In genomic region chr7:140540142-140540777, GRCh38 we compare ENCODE assay signal across 19 cellular contexts.
A peak's percentile ranks its signal among the peaks of the same experiment; 100 is the strongest.
DNase-seq lines count a peak whose midpoint lies in the region; ATAC-seq, FAIRE-seq and TF ChIP-seq lines count a peak whose summit lies in the region.
"Had no signal": no experiment of that assay in that cellular context is flagged by ENCODE, and none has a peak within 500 bp of the region (broad histone marks: within the 10 kb centered on the region; RNA-seq: fewer than 3 reads in every experiment).

No MANE protein-coding gene starts in this region.

- H3K4me3 Mint-ChIP-seq in naive B cell: no peak overlapping the region
- H3K4me3 Mint-ChIP-seq: activated T-helper 17 cell treated with anti-CD3 and anti-CD28 coated beads, Interleukin-2, amount 50 U/mL, for 72 hours; CD14-positive monocyte had no signal

- H3K27ac ChIP-seq in gastroesophageal sphincter (peak overlapping the region; percentile 91 to 96 (median 93)), vagina (peak overlapping the region; percentile 3), kidney (ENCODE audit: low read depth in 2 of 2, low read length in 2 of 2) (no peak overlapping the region), aorta (ENCODE audit: low read depth in 1 of 2, low read length in 2 of 2) (no peak overlapping the region)

- peaks cover 20 to 33% (median 31%) of the 10 kb centered on the region in 3 donors for H3K4me1 Mint-ChIP-seq in naive B cell

- no peak for FAIRE-seq in kidney (lab: Jason Lieb, UNC)
- FAIRE-seq: A204.1, GM18507, GM19239 had no signal

- DNase-seq in NCI-H2171 treated with DMSO at 0.1 percent for 48 hours (lab: John Stamatoyannopoulos, UW) (peak; percentile 14), NCI-H2171 (lab: John Stamatoyannopoulos, UW) (no peak), naive B cell (no peak), vagina (ENCODE audit: extremely low spot score in 2 of 2) (no peak), LoVo (ENCODE audit: low spot score) (no peak), kidney (no peak), aorta (no peak)
- DNase-seq: activated CD4-positive, CD25-positive, alpha-beta regulatory T cell; central memory CD4-positive, alpha-beta T cell; DMS79; foreskin fibroblast; NCI-H1105; thyroid gland had no signal

- H3K9me3 ChIP-seq in gastroesophageal sphincter (no peaks in the 10 kb centered on the region), vagina (no peaks in the 10 kb centered on the region), kidney (ENCODE audit: control insufficient read depth in 1 of 2, low read length in 2 of 2) (no peaks in the 10 kb centered on the region), aorta (ENCODE audit: control insufficient read depth, low read length) (no peaks in the 10 kb centered on the region)
- H3K9me3 ChIP-seq: thyroid gland had no signal

- peaks cover 6 to 82% (median 29%) of the 10 kb centered on the region in 3 donors for H3K4me1 ChIP-seq in gastroesophageal sphincter
- peaks cover 29% of the 10 kb centered on the region for H3K4me1 ChIP-seq in vagina
- peaks cover 0 to 5% of the 10 kb centered on the region in 2 donors for H3K4me1 ChIP-seq in kidney (ENCODE audit: control insufficient read depth in 1 of 2, insufficient read depth in 1 of 2, low read depth in 1 of 2, low read length in 2 of 2)
- H3K4me1 ChIP-seq in aorta (ENCODE audit: control insufficient read depth in 1 of 2, insufficient read depth in 2 of 2, low read length in 2 of 2): no peaks in the 10 kb centered on the region

- ATAC-seq in gastroesophageal sphincter: no peak
- ATAC-seq in naive B cell (ENCODE audit: low read depth in 2 of 2): no peak
- no peak for ATAC-seq in aorta (ENCODE audit: low FRiP score)
- ATAC-seq: activated T-helper 17 cell treated with anti-CD3 and anti-CD28 coated beads, Interleukin-2, amount 50 U/mL, for 72 hours had no signal

- peak overlapping the region in 4 of 6 donors; percentile 44 to 94 (median 82) for H3K27ac Mint-ChIP-seq in naive B cell
- H3K27ac Mint-ChIP-seq: activated T-helper 17 cell treated with anti-CD3 and anti-CD28 coated beads, Interleukin-2, amount 50 U/mL, for 72 hours had no signal

- no peaks in the 10 kb centered on the region for H3K27me3 ChIP-seq in gastroesophageal sphincter
- H3K27me3 ChIP-seq in vagina: no peaks in the 10 kb centered on the region
- no peaks in the 10 kb centered on the region for H3K27me3 ChIP-seq in aorta (ENCODE audit: control insufficient read depth in 1 of 2, insufficient read depth in 2 of 2, low read length in 1 of 2)
- H3K27me3 ChIP-seq: thyroid gland had no signal

- intact Hi-C loops in vagina (cut with DNase I): loop anchor here (5.0 kb wide), 1 partner anchor 377 kb away; no protein-coding TSS in a partner anchor
- intact Hi-C loops in kidney (cut with DNase I): no loop called here
- intact Hi-C loops in aorta (cut with DNase I): no loop called here

- H3K9me3 Mint-ChIP-seq in naive B cell: no peaks in the 10 kb centered on the region
- H3K9me3 Mint-ChIP-seq: activated T-helper 17 cell treated with anti-CD3 and anti-CD28 coated beads, Interleukin-2, amount 50 U/mL, for 72 hours had no signal

- H3K36me3 ChIP-seq in gastroesophageal sphincter (peaks cover 0 to 18% of the 10 kb centered on the region in 2 donors), vagina (peaks cover 0 to 5% of the 10 kb centered on the region in 2 donors), kidney (ENCODE audit: control insufficient read depth in 1 of 2, insufficient read depth in 2 of 2, low read length in 2 of 2) (no peaks in the 10 kb centered on the region), aorta (ENCODE audit: control insufficient read depth in 1 of 2, insufficient read depth in 2 of 2, low read length in 1 of 2) (no peaks in the 10 kb centered on the region)
- H3K36me3 ChIP-seq: thyroid gland had no signal

- H3K4me3 ChIP-seq in gastroesophageal sphincter (no peak overlapping the region), vagina (no peak overlapping the region), kidney (ENCODE audit: low read length in 2 of 2) (no peak overlapping the region), aorta (ENCODE audit: low read length in 2 of 2) (no peak overlapping the region)
- H3K4me3 ChIP-seq: thyroid gland had no signal

- no peak overlapping the region for H3K9ac ChIP-seq in kidney (ENCODE audit: low read length in 2 of 2)

- TF ChIP-seq CTCF in gastroesophageal sphincter (IDR thresholded peaks at IDR 0.05) (no peak), vagina (IDR thresholded peaks at IDR 0.05) (no peak), kidney (IDR thresholded peaks at IDR 0.05; ENCODE audit: borderline replicate concordance, extremely low read depth, insufficient read depth) (no peak)

- H3K36me3 Mint-ChIP-seq in naive B cell: no peaks in the 10 kb centered on the region
- H3K36me3 Mint-ChIP-seq: CD14-positive monocyte had no signal

- WGBS in gastroesophageal sphincter (ENCODE audit: low coverage in 1 of 2), 2 donors: 50 to 79% methylated on average over 2 to 10 of the region's 18 CpGs
- whole genome bisulfite sequencing in aorta, 2 donors: 75 to 79% methylated on average over 18 of the region's 18 CpGs

- no peak for TF ChIP-seq EP300 in gastroesophageal sphincter (IDR thresholded peaks at IDR 0.05)

- no peak for TF ChIP-seq POLR2A in gastroesophageal sphincter (IDR thresholded peaks at IDR 0.05)
- TF ChIP-seq POLR2A in vagina (IDR thresholded peaks at IDR 0.05): no peak

- H3K27me3 Mint-ChIP-seq in naive B cell: peaks cover 10 to 28% (median 23%) of the 10 kb centered on the region in 3 donors

Comparison
In these comparisons a context has a peak if more than half of its experiments do, and no peak if none do; other contexts are left out.
1. H3K27ac ChIP-seq: peak in gastroesophageal sphincter (4 of 4) and vagina (single experiment); none in kidney (0 of 2) and aorta (0 of 2).